17 cellular contexts compared by ENCODE assay signal in genomic region chr20:61786230-61786629, GRCh38.
A peak's percentile ranks its signal among the peaks of the same experiment; 100 is the strongest.
DNase-seq lines count a peak whose midpoint lies in the region; ATAC-seq and TF ChIP-seq lines count a peak whose summit lies in the region.
"Had no signal": no experiment of that assay in that cellular context is flagged by ENCODE, and none has a peak within 500 bp of the region (broad histone marks: within the 10 kb centered on the region; RNA-seq: fewer than 3 reads in every experiment).

No MANE protein-coding gene starts in this region.

- no peaks in the 10 kb centered on the region for H3K36me3 ChIP-seq in neuronal stem cell (replicated peaks in 1 of 2; ENCODE audit: control insufficient read depth in 2 of 2, insufficient read depth in 2 of 2, low read length in 2 of 2)
- H3K36me3 ChIP-seq: Peyer's patch had no signal

- H3K4me2 ChIP-seq in neuronal stem cell (ENCODE audit: insufficient read depth, low read length, poor library complexity, severe bottlenecking): no peak overlapping the region

- no peak overlapping the region for H4K8ac ChIP-seq in neuronal stem cell (ENCODE audit: low read depth, low read length)

- H3K27ac ChIP-seq in dorsolateral prefrontal cortex: peak overlapping the region in 16 of 59 donors; percentile 7 to 73 (median 50)
- H3K27ac ChIP-seq in neuronal stem cell (replicated peaks; ENCODE audit: low read length): no peak overlapping the region
- H3K27ac ChIP-seq: C4-2B, Peyer's patch had no signal

- peaks cover 10% of the 10 kb centered on the region for H3K27me3 Mint-ChIP-seq in activated T-cell treated with anti-CD3 and anti-CD28 coated beads, Interleukin-2, amount 50 U/mL, for 24 hours

- no peak overlapping the region for H3K27ac Mint-ChIP-seq in activated T-cell treated with anti-CD3 and anti-CD28 coated beads, Interleukin-2, amount 50 U/mL, for 24 hours
- H3K27ac Mint-ChIP-seq: HFFc6 had no signal

- no peak overlapping the region for H4K91ac ChIP-seq in neuronal stem cell (ENCODE audit: low read depth, low read length, poor library complexity)

- H2BK15ac ChIP-seq in neuronal stem cell (ENCODE audit: low read length): no peak overlapping the region

- no peak overlapping the region for H3K4ac ChIP-seq in neuronal stem cell (ENCODE audit: low read length)

- peaks cover 0 to 9% of the 10 kb centered on the region in 2 donors for H3K4me1 ChIP-seq in neuronal stem cell (ENCODE audit: control insufficient read depth in 2 of 2, insufficient read depth in 1 of 2, low read depth in 1 of 2, low read length in 2 of 2)
- H3K4me1 ChIP-seq: Caco-2, Peyer's patch had no signal

- no peaks in the 10 kb centered on the region for H3K4me1 Mint-ChIP-seq in activated T-cell treated with anti-CD3 and anti-CD28 coated beads, Interleukin-2, amount 50 U/mL, for 24 hours (ENCODE audit: low read depth)

- no CpG with 5 or more reads among the region's 14 CpGs for WGBS in neuronal stem cell (ENCODE audit: extremely low coverage in 2 of 2, insufficient read length in 2 of 2, insufficient replicate concordance in 1 of 2), 2 donors

- TF ChIP-seq CTCF in dorsolateral prefrontal cortex (IDR thresholded peaks at IDR 0.05 in 54 of 56, conservative IDR thresholded peaks at IDR 0.05 in 2 of 56; ENCODE audit: low read depth in 1 of 56, partially characterized antibody in 56 of 56) (peak in 1 of 56 donors; percentile 26), GM10266 (IDR thresholded peaks at IDR 0.05; ENCODE audit: control insufficient read depth, insufficient read depth, low read depth, missing control alignments) (no peak)

- peak overlapping the region; percentile 78 for H3K18ac ChIP-seq in neuronal stem cell (ENCODE audit: low read length)

- ATAC-seq in left ventricle myocardium superior (no peak), Right ventricle myocardium inferior (no peak)

- intact Hi-C loops in left ventricle myocardium superior (cut with micrococcal nuclease): no loop called here
- intact Hi-C loops in Right ventricle myocardium inferior (cut with DNase I): no loop called here
- intact Hi-C loops in dorsolateral prefrontal cortex (cut with DNase I): no loop called here

- H3K14ac ChIP-seq in neuronal stem cell (ENCODE audit: low read length): peak overlapping the region; percentile 10

- H3K79me1 ChIP-seq in neuronal stem cell (ENCODE audit: low read depth, low read length): no peaks in the 10 kb centered on the region

- H3K9me3 Mint-ChIP-seq in activated T-cell treated with anti-CD3 and anti-CD28 coated beads, Interleukin-2, amount 50 U/mL, for 24 hours: peaks cover 6% of the 10 kb centered on the region

- H2BK12ac ChIP-seq in neuronal stem cell (ENCODE audit: low read length): no peak overlapping the region

- H2BK5ac ChIP-seq in neuronal stem cell (ENCODE audit: low read length): no peak overlapping the region

- no peaks in the 10 kb centered on the region for H3K27me3 ChIP-seq in dorsolateral prefrontal cortex
- no peaks in the 10 kb centered on the region for H3K27me3 ChIP-seq in neuronal stem cell (ENCODE audit: control insufficient read depth in 3 of 3, insufficient read depth in 3 of 3, low read depth in 1 of 3, low read length in 3 of 3)
- H3K27me3 ChIP-seq: Peyer's patch had no signal

- no peak overlapping the region for H3K9ac ChIP-seq in neuronal stem cell (ENCODE audit: low read depth, low read length, poor library complexity)

- H3K36me3 Mint-ChIP-seq in activated T-cell treated with anti-CD3 and anti-CD28 coated beads, Interleukin-2, amount 50 U/mL, for 24 hours (ENCODE audit: low read depth): no peaks in the 10 kb centered on the region

- H3K4me3 Mint-ChIP-seq in activated T-cell treated with anti-CD3 and anti-CD28 coated beads, Interleukin-2, amount 50 U/mL, for 24 hours: no peak overlapping the region
- H3K4me3 Mint-ChIP-seq: HFFc6 had no signal

- H2BK120ac ChIP-seq in neuronal stem cell (ENCODE audit: low read depth, low read length): no peak overlapping the region

- H2AK5ac ChIP-seq in neuronal stem cell (ENCODE audit: low read depth, low read length): peak overlapping the region; percentile 38

- peaks cover 0 to 3% of the 10 kb centered on the region in 2 donors for H3K9me3 ChIP-seq in neuronal stem cell (replicated peaks in 1 of 2; ENCODE audit: control insufficient read depth in 2 of 2, insufficient read depth in 1 of 2, low read depth in 1 of 2, low read length in 2 of 2)
- H3K9me3 ChIP-seq: Caco-2 had no signal

- H3K4me3 ChIP-seq in dorsolateral prefrontal cortex (peak overlapping the region in 46 of 59 donors; percentile 1 to 53 (median 28)), neuronal stem cell (ENCODE audit: low read length in 2 of 2) (no peak overlapping the region)
- H3K4me3 ChIP-seq: Peyer's patch had no signal

- no peak overlapping the region for H3K23ac ChIP-seq in neuronal stem cell (ENCODE audit: low read depth, low read length, poor library complexity)

- H2AFZ ChIP-seq in neuronal stem cell (ENCODE audit: low read length): no peak overlapping the region

- DNase-seq in left ventricle myocardium superior: peak; percentile 2
- no peak for DNase-seq in Right ventricle myocardium inferior (ENCODE audit: missing footprints)
- DNase-seq in dorsolateral prefrontal cortex: no peak
- peak; percentile 29 for DNase-seq in neuronal stem cell (ENCODE audit: low spot score)
- DNase-seq in GM10266 (ENCODE audit: extremely low spot score): no peak
- DNase-seq in GF-D8 (lab: John Stamatoyannopoulos, UW): no peak
- DNase-seq in activated T-cell treated with anti-CD3 and anti-CD28 coated beads, Interleukin-2, amount 50 U/mL, for 24 hours: no peak
- no peak for DNase-seq in NCI-H510A treated with DMSO at 0.1 percent for 48 hours (lab: John Stamatoyannopoulos, UW)
- DNase-seq: Caco-2, DMS153, HFFc6, KG1, NCI-H1436 treated with DMSO at 0.1 percent for 48 hours, NCI-H2029 treated with DMSO at 0.1 percent for 48 hours, SIG-M5 had no signal

Comparison
In these comparisons a context has a peak if more than half of its experiments do, and no peak if none do; other contexts are left out.
1. DNase-seq: peak in left ventricle myocardium superior (single experiment) and neuronal stem cell (single experiment); none in Right ventricle myocardium inferior (single experiment), dorsolateral prefrontal cortex (0 of 10), GM10266 (single experiment), GF-D8 (single experiment), activated T-cell treated with anti-CD3 and anti-CD28 coated beads, Interleukin-2, amount 50 U/mL, for 24 hours (single experiment) and NCI-H510A treated with DMSO at 0.1 percent for 48 hours (single experiment).
2. H3K4me3 ChIP-seq: peak in dorsolateral prefrontal cortex (46 of 59); none in neuronal stem cell (0 of 2).